In genomic region chr12:89346741-89347324, GRCh38 we compare ENCODE assay signal across 1 cellular context.
TF ChIP-seq lines count a peak whose summit lies in the region.

No MANE protein-coding gene starts in this region.

TF ChIP-seq in HepG2, 621 proteins besides CTCF, POLR2A, EP300 and RAD21 (continued from another document and continues in another):
- TF ChIP-seq ZBTB40 (IDR thresholded peaks at IDR 0.05) (no peak), ZBTB40 (CRISPR knock-in tag; IDR thresholded peaks at IDR 0.05) (no peak), ZBTB2 (CRISPR knock-in tag; IDR thresholded peaks at IDR 0.05; ENCODE audit: low read depth) (0 out of 2 replicates have a peak, but pooled peaks have one; percentile 10), IRF2 (CRISPR knock-in tag; IDR thresholded peaks at IDR 0.05) (no peak), ZNF18 (CRISPR knock-in tag; IDR thresholded peaks at IDR 0.05; ENCODE audit: insufficient replicate concordance) (no peak), HNRNPUL1 (IDR thresholded peaks at IDR 0.05; ENCODE audit: low read depth, low read length) (0 out of 2 replicates have a peak, but pooled peaks have one; percentile 6), ZNF556 (CRISPR knock-in tag; IDR thresholded peaks at IDR 0.05; ENCODE audit: borderline replicate concordance) (no peak), GABPA (IDR thresholded peaks at IDR 0.05; ENCODE audit: low read depth, low read length) (no peak), GABPA (CRISPR knock-in tag; IDR thresholded peaks at IDR 0.05; ENCODE audit: low read depth) (peak; percentile 20; the same call in 1 of the 2 replicates), ZNF512 (CRISPR knock-in tag; IDR thresholded peaks at IDR 0.05) (no peak), HMG20A (CRISPR knock-in tag; IDR thresholded peaks at IDR 0.05; ENCODE audit: borderline replicate concordance) (no peak), RNF2 (conservative IDR thresholded peaks at IDR 0.05; ENCODE audit: low read depth) (no peak), E2F2 (CRISPR knock-in tag; IDR thresholded peaks at IDR 0.05; ENCODE audit: borderline replicate concordance) (no peak), ZKSCAN5 (CRISPR knock-in tag; IDR thresholded peaks at IDR 0.05) (no peak), KMT2B (CRISPR knock-in tag; IDR thresholded peaks at IDR 0.05) (no peak), RERE (CRISPR knock-in tag; IDR thresholded peaks at IDR 0.05; ENCODE audit: low read depth) (no peak), ZNF354B (CRISPR knock-in tag; IDR thresholded peaks at IDR 0.05) (no peak), REST (IDR thresholded peaks at IDR 0.05; ENCODE audit: borderline replicate concordance in 1 of 2, low read depth in 1 of 2, low read length in 2 of 2) (no peak), ZNF335 (CRISPR knock-in tag; IDR thresholded peaks at IDR 0.05) (no peak), TEAD3 (CRISPR knock-in tag; optimal IDR thresholded peaks at IDR 0.05; ENCODE audit: borderline replicate concordance) (peak; percentile 21), DPF2 (CRISPR knock-in tag; IDR thresholded peaks at IDR 0.05; ENCODE audit: borderline replicate concordance, low read depth) (no peak), ZNF382 (CRISPR knock-in tag; IDR thresholded peaks at IDR 0.05; ENCODE audit: borderline replicate concordance) (no peak), ZNF292 (CRISPR knock-in tag; IDR thresholded peaks at IDR 0.05; ENCODE audit: borderline replicate concordance, low read depth) (0 out of 2 replicates have a peak, but pooled peaks have one; percentile 33), RCOR2 (CRISPR knock-in tag; IDR thresholded peaks at IDR 0.05) (no peak), KDM4B (CRISPR knock-in tag; IDR thresholded peaks at IDR 0.05) (no peak)
